Comparison of ENCODE assay signal across 8 cellular contexts in genomic region chr10:100007239-100008141, GRCh38. TPM values are rescaled to one million over a fixed set of nuclear protein-coding genes. Genes with fewer than 3 reads are reported as not detected.
A peak's percentile ranks its signal among the peaks of the same experiment; 100 is the strongest.
DNase-seq lines count a peak whose midpoint lies in the region; ATAC-seq and TF ChIP-seq lines count a peak whose summit lies in the region.

No MANE protein-coding gene starts in this region.

- H3K36me3 ChIP-seq in CD8-positive, alpha-beta memory T cell (ENCODE audit: insufficient read depth, low read length): no peaks in the 10 kb centered on the region
- H3K36me3 ChIP-seq in Loucy (ENCODE audit: insufficient read depth, low read length): no peaks in the 10 kb centered on the region
- H3K36me3 ChIP-seq in osteoblast (ENCODE audit: insufficient read depth, low read length): no peaks in the 10 kb centered on the region
- H3K36me3 ChIP-seq in gastrocnemius medialis: no peaks in the 10 kb centered on the region

- H3K79me2 ChIP-seq in Loucy (ENCODE audit: insufficient read depth, low read length) (peaks cover 43% of the 10 kb centered on the region), osteoblast (ENCODE audit: insufficient read depth, low read length) (peaks cover 59% of the 10 kb centered on the region)

- in situ Hi-C loops in gastrocnemius medialis (cut with MboI; ENCODE audit: low sequenced_read_pairs in 4 of 4): loop anchor here in 1 of 4 donors (25.0 kb wide), 1 partner anchor 95 kb away; no protein-coding TSS in a partner anchor

- TF ChIP-seq CTCF in Loucy (conservative IDR thresholded peaks at IDR 0.05; ENCODE audit: low read length): no peak
- TF ChIP-seq CTCF in osteoblast (IDR thresholded peaks at IDR 0.05; ENCODE audit: extremely low read depth, low read depth, low read length): no peak
- no peak for TF ChIP-seq CTCF in gastrocnemius medialis (IDR thresholded peaks at IDR 0.05 in 4 of 5, conservative IDR thresholded peaks at IDR 0.05 in 1 of 5)

- H3K4me1 Mint-ChIP-seq in CD8-positive, alpha-beta memory T cell: peaks cover 31 to 47% (median 33%) of the 10 kb centered on the region in 3 donors
- H3K4me1 Mint-ChIP-seq in effector memory CD8-positive, alpha-beta T cell (ENCODE audit: low read depth in 2 of 2): peaks cover 30 to 32% of the 10 kb centered on the region in 2 donors

- H3K9ac ChIP-seq in Loucy (ENCODE audit: low read depth, low read length, poor library complexity, severe bottlenecking): peak overlapping the region; percentile 71

- no peak overlapping the region for H2AFZ ChIP-seq in Loucy (ENCODE audit: low read length)
- H2AFZ ChIP-seq in osteoblast (ENCODE audit: low read length): no peak overlapping the region

- H3K27ac ChIP-seq in CD8-positive, alpha-beta memory T cell (ENCODE audit: low read depth, low read length): no peak overlapping the region
- H3K27ac ChIP-seq in osteoblast (ENCODE audit: low read depth, low read length): peak overlapping the region; percentile 92
- no peak overlapping the region for H3K27ac ChIP-seq in gastrocnemius medialis

- peak overlapping the region; percentile 97 for H3K4me2 ChIP-seq in Loucy (ENCODE audit: low read depth, low read length, poor library complexity, severe bottlenecking)
- H3K4me2 ChIP-seq in osteoblast (ENCODE audit: insufficient read depth, low read length): peak overlapping the region; percentile 77

- ATAC-seq in effector memory CD8-positive, alpha-beta T cell (replicated peaks): no peak
- no peak for ATAC-seq in gastrocnemius medialis
- no peak for ATAC-seq in GM21447 (IDR thresholded peaks at IDR 0.05; ENCODE audit: unreplicated experiment)
- ATAC-seq in HG03442 (IDR thresholded peaks at IDR 0.05; ENCODE audit: unreplicated experiment): no peak

- H3K27ac Mint-ChIP-seq in CD8-positive, alpha-beta memory T cell: peak overlapping the region in 1 of 8 donors; percentile 47
- peak overlapping the region; percentile 69 to 85 for H3K27ac Mint-ChIP-seq in effector memory CD8-positive, alpha-beta T cell

- H3K4me1 ChIP-seq in CD8-positive, alpha-beta memory T cell (ENCODE audit: insufficient read depth, low read length): peaks cover 13% of the 10 kb centered on the region
- H3K4me1 ChIP-seq in Loucy (ENCODE audit: insufficient read depth, low read length, poor library complexity, severe bottlenecking): peaks cover 44% of the 10 kb centered on the region
- H3K4me1 ChIP-seq in osteoblast (ENCODE audit: insufficient read depth, low read length): peaks cover 42% of the 10 kb centered on the region
- H3K4me1 ChIP-seq in gastrocnemius medialis: peaks cover 53 to 59% of the 10 kb centered on the region in 2 donors

- no peak for TF ChIP-seq POLR2A in gastrocnemius medialis (IDR thresholded peaks at IDR 0.05)

- H3K27me3 Mint-ChIP-seq in CD8-positive, alpha-beta memory T cell: no peaks in the 10 kb centered on the region
- H3K27me3 Mint-ChIP-seq in effector memory CD8-positive, alpha-beta T cell: no peaks in the 10 kb centered on the region

- CTCF ChIA-PET in CD8-positive, alpha-beta memory T cell (lab: Charles Lee): interaction anchor here (1.1 to 5.1 kb wide), 3 partner anchors 10 to 160 kb away, joined by 3 to 58 read pairs (median 5); no protein-coding TSS in a partner anchor

- H4K20me1 ChIP-seq in Loucy (ENCODE audit: insufficient read depth, low read length, poor library complexity, severe bottlenecking) (no peaks in the 10 kb centered on the region), osteoblast (ENCODE audit: insufficient read depth, low read length) (no peaks in the 10 kb centered on the region)

- peaks cover 0 to 2% (median 0%) of the 10 kb centered on the region in 3 donors for H3K36me3 Mint-ChIP-seq in CD8-positive, alpha-beta memory T cell
- peaks cover 7% of the 10 kb centered on the region for H3K36me3 Mint-ChIP-seq in effector memory CD8-positive, alpha-beta T cell (ENCODE audit: insufficient read depth)

- H3F3A ChIP-seq in Loucy (ENCODE audit: low read depth): no peaks in the 10 kb centered on the region

- no peak overlapping the region for H3K4me3 ChIP-seq in CD8-positive, alpha-beta memory T cell (ENCODE audit: low read length)
- H3K4me3 ChIP-seq in Loucy (ENCODE audit: low read length, poor library complexity, severe bottlenecking) (peak overlapping the region; percentile 88), osteoblast (ENCODE audit: insufficient read depth, low read length) (peak overlapping the region; percentile 85), gastrocnemius medialis (peak overlapping the region in 2 of 4 donors; percentile 90 to 99)

- H3K27me3 ChIP-seq in CD8-positive, alpha-beta memory T cell (ENCODE audit: insufficient read depth, low read length, poor library complexity, severe bottlenecking): no peaks in the 10 kb centered on the region
- H3K27me3 ChIP-seq in Loucy (ENCODE audit: insufficient read depth, low read length, poor library complexity, severe bottlenecking) (no peaks in the 10 kb centered on the region), osteoblast (ENCODE audit: insufficient read depth, low read length) (no peaks in the 10 kb centered on the region), gastrocnemius medialis (no peaks in the 10 kb centered on the region)

- no peaks in the 10 kb centered on the region for H3K9me3 Mint-ChIP-seq in CD8-positive, alpha-beta memory T cell
- H3K9me3 Mint-ChIP-seq in effector memory CD8-positive, alpha-beta T cell: no peaks in the 10 kb centered on the region

- no peak for DNase-seq in CD8-positive, alpha-beta memory T cell
- no peak for DNase-seq in effector memory CD8-positive, alpha-beta T cell
- DNase-seq in osteoblast (ENCODE audit: insufficient read length, low spot score, missing footprints) (peak; percentile 66), amygdala (lab: John Stamatoyannopoulos, UW) (no peak), gastrocnemius medialis (no peak)

- H3K4me3 Mint-ChIP-seq in CD8-positive, alpha-beta memory T cell: peak overlapping the region in 6 of 7 donors; percentile 24 to 86 (median 76)
- peak overlapping the region in 1 of 2 donors; percentile 91 for H3K4me3 Mint-ChIP-seq in effector memory CD8-positive, alpha-beta T cell

- H3K9me2 ChIP-seq in Loucy (replicated peaks; ENCODE audit: low read depth, low read length): no peaks in the 10 kb centered on the region

- intact Hi-C loops in gastrocnemius medialis (cut with DNase I; ENCODE audit: low total_unique reads): loop anchor here (2.0 kb wide), 1 partner anchor 37 kb away; no protein-coding TSS in a partner anchor

- H3K9me3 ChIP-seq in CD8-positive, alpha-beta memory T cell (ENCODE audit: low read length): no peaks in the 10 kb centered on the region
- H3K9me3 ChIP-seq in Loucy (ENCODE audit: insufficient read depth, low read depth, low read length) (no peaks in the 10 kb centered on the region), osteoblast (ENCODE audit: low read depth, low read length) (no peaks in the 10 kb centered on the region), gastrocnemius medialis (no peaks in the 10 kb centered on the region)

- POLR2A ChIA-PET in CD8-positive, alpha-beta memory T cell (lab: Charles Lee): interaction anchor here (0.7 kb wide), 1 partner anchor 219 kb away, joined by 3 read pairs; no protein-coding TSS in a partner anchor

RNA-seq across cellular contexts. Expression of gene DNMBP, which starts 2.3 kb away (rescaled TPM):
- total RNA-seq in CD8-positive, alpha-beta memory T cell: 1 to 10 TPM; 2.0 to 2.3 TPM
- polyA plus RNA-seq in CD8-positive, alpha-beta memory T cell: 1.5 TPM
- total RNA-seq in osteoblast (13.0 and 15.9 TPM in 2 replicates), gastrocnemius medialis (10 to 100 TPM in 3 of 4 donors, 1 to 10 TPM in 1; 9.5 to 22.5 (median 15.0) TPM)
